Comparison of ENCODE assay signal across 8 cellular contexts in the genomic region with DNA sequence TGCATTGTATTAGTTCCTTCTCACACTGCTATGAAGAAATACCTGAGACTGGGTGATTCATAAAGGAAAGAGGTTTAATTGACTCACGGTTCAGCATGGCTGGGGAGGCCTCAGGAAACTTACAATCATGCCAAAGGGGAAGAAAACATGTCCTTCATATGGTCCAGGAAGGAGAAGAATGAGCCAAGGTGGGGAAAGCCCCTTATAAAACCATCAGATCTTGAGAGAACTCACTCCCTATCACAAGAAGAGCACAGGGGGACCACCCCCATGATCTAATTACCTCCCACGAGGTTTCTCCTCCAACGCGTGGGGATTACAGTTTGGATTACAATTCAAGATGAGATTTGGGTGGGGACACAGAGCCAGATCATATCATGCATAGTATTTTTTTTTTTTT.
DNase-seq lines count a peak whose midpoint lies in the region; ATAC-seq and TF ChIP-seq lines count a peak whose summit lies in the region.
"Not testable (repeated sequence)": the region's sequence is repeated elsewhere in the genome, so short reads cannot be mapped to it uniquely, and the experiment has no call there.

No MANE protein-coding gene starts in this region.

- POLR2A ChIA-PET in activated CD4-positive, alpha-beta T cell treated with anti-CD3 and anti-CD28 coated beads for 36 hours (lab: Charles Lee): not testable (repeated sequence)

- H3K27me3 Mint-ChIP-seq in HFFc6 (ENCODE audit: insufficient read depth); activated CD4-positive, alpha-beta T cell treated with anti-CD3 and anti-CD28 coated beads for 36 hours; activated naive CD8-positive, alpha-beta T cell treated with anti-CD3 and anti-CD28 coated beads, Interleukin-2, amount 50 U/mL, for 24 hours: not testable (repeated sequence)
- peaks cover 20% of the 10 kb centered on the region for H3K27me3 Mint-ChIP-seq in activated T-helper 17 cell treated with anti-CD3 and anti-CD28 coated beads, Interleukin-2, amount 50 U/mL, for 72 hours
- H3K27me3 Mint-ChIP-seq in stimulated activated naive CD8-positive, alpha-beta T cell treated with anti-CD3 and anti-CD28 coated beads, Interleukin-15, Interleukin-2, amounts not matched to agents 100 ng/mL and 50 ng/mL, for 24 hours: peaks cover 15% of the 10 kb centered on the region

- peaks cover 62% of the 10 kb centered on the region for H3K4me1 Mint-ChIP-seq in HFFc6 (ENCODE audit: low read depth)
- not testable (repeated sequence) for H3K4me1 Mint-ChIP-seq in activated CD4-positive, alpha-beta T cell treated with anti-CD3 and anti-CD28 coated beads for 36 hours; activated T-helper 17 cell treated with anti-CD3 and anti-CD28 coated beads, Interleukin-2, amount 50 U/mL, for 72 hours; activated naive CD8-positive, alpha-beta T cell treated with anti-CD3 and anti-CD28 coated beads, Interleukin-2, amount 50 U/mL, for 24 hours; stimulated activated naive CD8-positive, alpha-beta T cell treated with anti-CD3 and anti-CD28 coated beads, Interleukin-15, Interleukin-2, amounts not matched to agents 100 ng/mL and 50 ng/mL, for 24 hours (ENCODE audit: low read depth)

- WGBS in esophagus muscularis mucosa: 93% methylated on average over 4 of the region's 4 CpGs

- not testable (repeated sequence) for TF ChIP-seq EP300 in esophagus muscularis mucosa (IDR thresholded peaks at IDR 0.05); neural cell (conservative IDR thresholded peaks at IDR 0.05; ENCODE audit: poor library complexity, severe bottlenecking)

- peak; percentile 12 for ATAC-seq in activated CD4-positive, alpha-beta T cell treated with anti-CD3 and anti-CD28 coated beads for 36 hours
- ATAC-seq in activated T-helper 17 cell treated with anti-CD3 and anti-CD28 coated beads, Interleukin-2, amount 50 U/mL, for 72 hours (replicated peaks): peak; percentile 24
- ATAC-seq in activated naive CD8-positive, alpha-beta T cell treated with anti-CD3 and anti-CD28 coated beads, Interleukin-2, amount 50 U/mL, for 24 hours: peak; percentile 40

- not testable (repeated sequence) for H3K27ac ChIP-seq in esophagus muscularis mucosa (replicated peaks in 1 of 4)
- H3K27ac ChIP-seq in neural cell (ENCODE audit: low read length): peak overlapping the region; percentile 39

- peaks cover 15% of the 10 kb centered on the region for H3F3A ChIP-seq in neural cell (ENCODE audit: insufficient read depth, low read length, poor library complexity, severe bottlenecking)

- H3K4me2 ChIP-seq in neural cell (ENCODE audit: low read length): not testable (repeated sequence)

- not testable (repeated sequence) for TF ChIP-seq CTCF in HFFc6 (IDR thresholded peaks at IDR 0.05); esophagus muscularis mucosa (IDR thresholded peaks at IDR 0.05); neural cell (IDR thresholded peaks at IDR 0.05; ENCODE audit: poor library complexity, severe bottlenecking)

- not testable (repeated sequence) for H4K20me1 ChIP-seq in neural cell (ENCODE audit: insufficient read depth)

- peaks cover 30% of the 10 kb centered on the region for H3K79me2 ChIP-seq in neural cell (replicated peaks; ENCODE audit: insufficient read depth, low read length)

- peaks cover 0 to 20% (median 4%) of the 10 kb centered on the region in 4 donors for H3K4me1 ChIP-seq in esophagus muscularis mucosa

- peaks cover 71% of the 10 kb centered on the region for H3K36me3 Mint-ChIP-seq in HFFc6 (ENCODE audit: low read depth)
- H3K36me3 Mint-ChIP-seq in activated CD4-positive, alpha-beta T cell treated with anti-CD3 and anti-CD28 coated beads for 36 hours (ENCODE audit: low read depth); activated T-helper 17 cell treated with anti-CD3 and anti-CD28 coated beads, Interleukin-2, amount 50 U/mL, for 72 hours (ENCODE audit: low read depth); activated naive CD8-positive, alpha-beta T cell treated with anti-CD3 and anti-CD28 coated beads, Interleukin-2, amount 50 U/mL, for 24 hours (ENCODE audit: low read depth); stimulated activated naive CD8-positive, alpha-beta T cell treated with anti-CD3 and anti-CD28 coated beads, Interleukin-15, Interleukin-2, amounts not matched to agents 100 ng/mL and 50 ng/mL, for 24 hours (ENCODE audit: low read depth): not testable (repeated sequence)

- not testable (repeated sequence) for H3K27me3 ChIP-seq in esophagus muscularis mucosa; neural cell (ENCODE audit: insufficient read depth, low read depth, low read length)

- peak overlapping the region; percentile 20 for H3K27ac Mint-ChIP-seq in HFFc6
- H3K27ac Mint-ChIP-seq in activated CD4-positive, alpha-beta T cell treated with anti-CD3 and anti-CD28 coated beads for 36 hours; activated T-helper 17 cell treated with anti-CD3 and anti-CD28 coated beads, Interleukin-2, amount 50 U/mL, for 72 hours; activated naive CD8-positive, alpha-beta T cell treated with anti-CD3 and anti-CD28 coated beads, Interleukin-2, amount 50 U/mL, for 24 hours: not testable (repeated sequence)
- H3K27ac Mint-ChIP-seq in stimulated activated naive CD8-positive, alpha-beta T cell treated with anti-CD3 and anti-CD28 coated beads, Interleukin-15, Interleukin-2, amounts not matched to agents 100 ng/mL and 50 ng/mL, for 24 hours: peak overlapping the region; percentile 10

- DNase-seq in HFFc6; activated CD4-positive, alpha-beta T cell treated with anti-CD3 and anti-CD28 coated beads for 36 hours; activated naive CD8-positive, alpha-beta T cell treated with anti-CD3 and anti-CD28 coated beads, Interleukin-2, amount 50 U/mL, for 24 hours: not testable (repeated sequence)
- peak; percentile 53 for DNase-seq in esophagus muscularis mucosa (ENCODE audit: extremely low spot score)
- DNase-seq in kidney tubule cell (ENCODE audit: low spot score): peak; percentile 6

- peak overlapping the region; percentile 5; the same call in 1 of the 2 replicates for H3K4me3 Mint-ChIP-seq in HFFc6
- H3K4me3 Mint-ChIP-seq in activated CD4-positive, alpha-beta T cell treated with anti-CD3 and anti-CD28 coated beads for 36 hours; activated T-helper 17 cell treated with anti-CD3 and anti-CD28 coated beads, Interleukin-2, amount 50 U/mL, for 72 hours; activated naive CD8-positive, alpha-beta T cell treated with anti-CD3 and anti-CD28 coated beads, Interleukin-2, amount 50 U/mL, for 24 hours; stimulated activated naive CD8-positive, alpha-beta T cell treated with anti-CD3 and anti-CD28 coated beads, Interleukin-15, Interleukin-2, amounts not matched to agents 100 ng/mL and 50 ng/mL, for 24 hours: not testable (repeated sequence)

- TF ChIP-seq RAD21 in neural cell (conservative IDR thresholded peaks at IDR 0.05): not testable (repeated sequence)

- intact Hi-C loops in activated CD4-positive, alpha-beta T cell treated with anti-CD3 and anti-CD28 coated beads for 36 hours (cut with DNase I, micrococcal nuclease); esophagus muscularis mucosa (cut with DNase I): not testable (repeated sequence)

- not testable (repeated sequence) for H3K9me3 Mint-ChIP-seq in HFFc6; activated CD4-positive, alpha-beta T cell treated with anti-CD3 and anti-CD28 coated beads for 36 hours (ENCODE audit: low read depth); activated T-helper 17 cell treated with anti-CD3 and anti-CD28 coated beads, Interleukin-2, amount 50 U/mL, for 72 hours; activated naive CD8-positive, alpha-beta T cell treated with anti-CD3 and anti-CD28 coated beads, Interleukin-2, amount 50 U/mL, for 24 hours; stimulated activated naive CD8-positive, alpha-beta T cell treated with anti-CD3 and anti-CD28 coated beads, Interleukin-15, Interleukin-2, amounts not matched to agents 100 ng/mL and 50 ng/mL, for 24 hours

- H3K4me3 ChIP-seq in esophagus muscularis mucosa; neural cell (ENCODE audit: low read length): not testable (repeated sequence)

- CTCF ChIA-PET in activated CD4-positive, alpha-beta T cell treated with anti-CD3 and anti-CD28 coated beads for 36 hours (lab: Charles Lee): not testable (repeated sequence)

- TF ChIP-seq POLR2A in esophagus muscularis mucosa (IDR thresholded peaks at IDR 0.05; ENCODE audit: low read depth): not testable (repeated sequence)

- not testable (repeated sequence) for H3K9me2 ChIP-seq in neural cell (ENCODE audit: insufficient read depth, low read length)

- not testable (repeated sequence) for H3K36me3 ChIP-seq in esophagus muscularis mucosa; neural cell (ENCODE audit: insufficient read depth, low read length)

- not testable (repeated sequence) for H2AFZ ChIP-seq in neural cell (ENCODE audit: low read depth, low read length)

- H3K9me3 ChIP-seq in esophagus muscularis mucosa; neural cell (ENCODE audit: low read length): not testable (repeated sequence)

- not testable (repeated sequence) for H3K9ac ChIP-seq in neural cell (ENCODE audit: low read length)
